ENCODE assay signal across 8 cellular contexts in the genomic region with DNA sequence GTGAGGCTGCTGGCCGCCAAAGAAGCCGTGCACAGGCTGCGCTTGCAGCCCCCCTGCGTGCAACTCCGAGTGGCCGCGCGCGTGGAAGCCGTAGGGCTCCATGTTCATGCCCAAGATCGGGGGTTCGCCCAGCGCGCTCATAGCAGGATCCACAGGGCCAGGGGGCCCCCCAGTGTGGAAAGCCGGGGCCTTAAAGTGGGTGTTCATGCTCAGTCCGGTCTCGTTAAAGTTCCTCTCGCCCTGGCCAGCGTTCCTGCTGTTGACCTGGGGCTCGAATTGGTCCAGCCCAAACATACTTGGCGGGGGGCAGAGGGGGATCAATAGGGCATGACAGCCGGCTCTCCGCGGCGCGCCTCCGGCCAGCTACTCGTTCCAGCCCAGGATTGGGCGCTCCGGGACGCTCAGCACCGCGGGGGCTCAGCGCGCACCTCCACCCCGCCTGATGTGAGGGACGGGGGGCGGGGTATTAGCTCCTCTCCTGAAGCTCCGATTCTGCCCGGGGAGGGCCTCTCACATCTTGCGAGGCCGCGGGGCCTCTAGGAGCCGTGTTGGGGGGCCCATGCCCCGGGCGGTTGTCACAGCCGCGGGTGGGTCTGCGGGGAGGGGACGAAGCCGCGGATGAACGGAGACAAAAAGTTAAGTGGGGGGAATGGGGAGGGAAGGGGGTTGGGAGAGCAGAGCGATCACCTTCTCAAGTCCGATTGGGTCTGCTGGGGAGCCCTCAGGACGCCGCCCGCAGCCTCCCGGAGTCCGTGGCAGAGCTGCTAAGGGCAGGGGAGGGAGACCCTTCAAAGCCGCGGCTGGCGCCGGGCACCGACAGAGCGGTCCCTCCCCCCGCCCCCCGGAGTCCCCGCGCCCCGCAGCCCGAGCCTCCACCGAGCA. TPM values are rescaled to one million over a fixed set of nuclear protein-coding genes. Genes with fewer than 3 reads are reported as not detected.
DNase-seq lines count a peak whose midpoint lies in the region; ATAC-seq and TF ChIP-seq lines count a peak whose summit lies in the region.

No MANE protein-coding gene starts in this region.

- POLR2A ChIA-PET in PC-9 (lab: Charles Lee; ENCODE audit: unreplicated experiment): interaction anchor here (0.7 kb wide), 1 partner anchor 137 kb away, joined by 15 read pairs; no protein-coding TSS in a partner anchor

- peaks cover 0 to 26% (median 6%) of the 10 kb centered on the region in 11 experiments; a peak in 8 of 22 replicates for H3K9me3 ChIP-seq in BLaER1 treated with 17β-estradiol and CSF1 and Interleukin-3, amounts not matched to agents 10 nM and 100 nM (replicated peaks in 1 of 11)
- H3K9me3 ChIP-seq in PC-9 (ENCODE audit: insufficient read depth, low read depth): no peaks in the 10 kb centered on the region
- H3K9me3 ChIP-seq in fibroblast of lung (ENCODE audit: control insufficient read depth, insufficient read depth, low read depth, low read length): no peaks in the 10 kb centered on the region
- no peaks in the 10 kb centered on the region for H3K9me3 ChIP-seq in neuron (ENCODE audit: low read length)

- H3K36me3 ChIP-seq in BLaER1 treated with 17β-estradiol and CSF1 and Interleukin-3, amounts not matched to agents 10 nM and 100 nM: no peaks in the 10 kb centered on the region; a peak in 1 of 22 replicates
- H3K36me3 ChIP-seq in PC-9 (ENCODE audit: low read depth) (no peaks in the 10 kb centered on the region), fibroblast of lung (ENCODE audit: control insufficient read depth, insufficient read depth, low read length) (no peaks in the 10 kb centered on the region), neuron (ENCODE audit: insufficient read depth, low read length) (peaks cover 33% of the 10 kb centered on the region)

- peak in 1 of 2 experiments; percentile 34 for DNase-seq in PC-9
- peak in 1 of 2 donors; percentile 70 for DNase-seq in fibroblast of lung (ENCODE audit: low read depth in 2 of 2)
- no peak for DNase-seq in cerebellum (ENCODE audit: low spot score)
- DNase-seq in stimulated activated naive CD4-positive, alpha-beta T cell treated with Interleukin-2 at 50 U/mL for 16 hours (lab: John Stamatoyannopoulos, UW): no peak

- peaks cover 23 to 37% (median 32%) of the 10 kb centered on the region in 11 experiments for H3K27me3 ChIP-seq in BLaER1 treated with 17β-estradiol and CSF1 and Interleukin-3, amounts not matched to agents 10 nM and 100 nM
- H3K27me3 ChIP-seq in PC-9 (ENCODE audit: insufficient read depth, low read depth) (no peaks in the 10 kb centered on the region), fibroblast of lung (ENCODE audit: control insufficient read depth, insufficient read depth, low read length) (no peaks in the 10 kb centered on the region), neuron (ENCODE audit: insufficient read depth, low read length) (no peaks in the 10 kb centered on the region)

- peak overlapping the region; percentile 66 to 86 (median 80) for H3K4me2 ChIP-seq in BLaER1 treated with 17β-estradiol and CSF1 and Interleukin-3, amounts not matched to agents 10 nM and 100 nM
- peak overlapping the region; percentile 99 for H3K4me2 ChIP-seq in PC-9
- peak overlapping the region; percentile 81 for H3K4me2 ChIP-seq in fibroblast of lung (ENCODE audit: extremely low read depth, insufficient read depth, low read length)

- CTCF ChIA-PET in PC-9 (lab: Charles Lee): interaction anchor here (0.6 to 0.7 kb wide), 2 partner anchors 74 to 325 kb away, joined by 9 to 16 read pairs; no protein-coding TSS in a partner anchor

- peaks cover 0 to 7% (median 0%) of the 10 kb centered on the region in 11 experiments; a peak in 3 of 22 replicates for H4K20me1 ChIP-seq in BLaER1 treated with 17β-estradiol and CSF1 and Interleukin-3, amounts not matched to agents 10 nM and 100 nM
- H4K20me1 ChIP-seq in PC-9 (ENCODE audit: insufficient read depth) (no peaks in the 10 kb centered on the region), fibroblast of lung (ENCODE audit: control insufficient read depth, extremely low read depth, insufficient read depth, low read length) (no peaks in the 10 kb centered on the region)

- no peaks in the 10 kb centered on the region for H3F3A ChIP-seq in PC-9 (ENCODE audit: insufficient read depth, low read depth)

- ATAC-seq in HG03175 (IDR thresholded peaks at IDR 0.05; ENCODE audit: unreplicated experiment): no peak
- ATAC-seq in GM21381 (IDR thresholded peaks at IDR 0.05; ENCODE audit: unreplicated experiment): no peak

- intact Hi-C loops in PC-9 (cut with micrococcal nuclease; ENCODE audit: unreplicated experiment): loop anchor here (2.0 to 5.0 kb wide), 4 partner anchors 82 to 1128 kb away; no protein-coding TSS in a partner anchor

- no peaks in the 10 kb centered on the region for H3K9me2 ChIP-seq in PC-9 (ENCODE audit: insufficient read depth)

- TSS peak; percentile 30 for BruUV-seq in PC-9 (replicated peaks; lab: Mats Ljungman, UMichigan)

- peak overlapping the region; percentile 55 to 74 (median 65) for H3K4me3 ChIP-seq in BLaER1 treated with 17β-estradiol and CSF1 and Interleukin-3, amounts not matched to agents 10 nM and 100 nM
- H3K4me3 ChIP-seq in PC-9 (peak overlapping the region; percentile 92), fibroblast of lung (replicated peaks in 1 of 4; ENCODE audit: control extremely low read depth in 1 of 4, insufficient read depth in 1 of 4, low read depth in 3 of 4, low read length in 4 of 4) (peak overlapping the region in 3 of 4 experiments; percentile 59 to 76 (median 73)), neuron (ENCODE audit: low read length) (peak overlapping the region; percentile 69)

- H3K79me2 ChIP-seq in PC-9 (ENCODE audit: low read depth) (peaks cover 13% of the 10 kb centered on the region), fibroblast of lung (ENCODE audit: control insufficient read depth, insufficient read depth, low read length) (no peaks in the 10 kb centered on the region)

- TF ChIP-seq CTCF in PC-9 (conservative IDR thresholded peaks at IDR 0.05) (no peak), fibroblast of lung (conservative IDR thresholded peaks at IDR 0.05 in 1 of 2, IDR thresholded peaks at IDR 0.05 in 1 of 2; ENCODE audit: low read depth in 1 of 2, low read length in 2 of 2) (no peak)

- H2AFZ ChIP-seq in PC-9 (peak overlapping the region; percentile 87), fibroblast of lung (ENCODE audit: low read length) (no peak overlapping the region), neuron (ENCODE audit: low read depth, low read length) (no peak overlapping the region)

- H3K4me1 ChIP-seq in BLaER1 treated with 17β-estradiol and CSF1 and Interleukin-3, amounts not matched to agents 10 nM and 100 nM: peaks cover 11 to 35% (median 20%) of the 10 kb centered on the region in 10 experiments; a peak in 15 of 20 replicates
- H3K4me1 ChIP-seq in PC-9 (replicated peaks; ENCODE audit: insufficient read depth) (peaks cover 13% of the 10 kb centered on the region), fibroblast of lung (ENCODE audit: control insufficient read depth, extremely low read depth, insufficient read depth, low read length) (peaks cover 3% of the 10 kb centered on the region), neuron (ENCODE audit: insufficient read depth, low read length) (peaks cover 37% of the 10 kb centered on the region)

- H3K27ac ChIP-seq in BLaER1 treated with 17β-estradiol and CSF1 and Interleukin-3, amounts not matched to agents 10 nM and 100 nM: peak overlapping the region in 1 of 11 experiments; percentile 74; a peak in 1 of 22 replicates
- no peak overlapping the region for H3K27ac ChIP-seq in PC-9
- H3K27ac ChIP-seq in fibroblast of lung (ENCODE audit: insufficient read depth, low read length): no peak overlapping the region

- H3K9ac ChIP-seq in BLaER1 treated with 17β-estradiol and CSF1 and Interleukin-3, amounts not matched to agents 10 nM and 100 nM: peak overlapping the region in 10 of 11 experiments; percentile 21 to 73 (median 71); a peak in 16 of 22 replicates
- H3K9ac ChIP-seq in fibroblast of lung (ENCODE audit: insufficient read depth, low read length): peak overlapping the region; percentile 30

RNA-seq across cellular contexts. Expression of gene MN1, which starts 1.1 kb away (rescaled TPM):
- total RNA-seq in PC-9 (2021): 8.2 and 9.1 TPM in 2 replicates
- total RNA-seq in fibroblast of lung: 1.0 and 7.4 TPM in 2 replicates
- polyA plus RNA-seq in fibroblast of lung: 2.8 and 11.8 TPM in 2 replicates
- polyA plus RNA-seq in fibroblast of lung (2012): 3.9 and 9.5 TPM in 2 replicates
- 14.0 and 82.2 TPM in 2 replicates for polyA minus RNA-seq in fibroblast of lung (ENCODE audit: low replicate concordance)
- 13.7 TPM for total RNA-seq in cerebellum
